In genomic region chrX:120315776-120316175, GRCh38 we compare ENCODE assay signal across 28 cellular contexts. TPM values are rescaled to one million over a fixed set of nuclear protein-coding genes. Genes with fewer than 3 reads are reported as not detected.
"Had no signal": no experiment of that assay in that cellular context is flagged by ENCODE, and none has a peak within 500 bp of the region (broad histone marks: within the 10 kb centered on the region; RNA-seq: fewer than 3 reads in every experiment).

No MANE protein-coding gene starts in this region.

- H3K27ac Mint-ChIP-seq: activated CD4-positive, alpha-beta memory T cell treated with anti-CD3 and anti-CD28 coated beads, Interleukin-2, amount 10 ng/mL, durations not matched to agents 7 days and 5 days; activated CD4-positive, alpha-beta T cell treated with anti-CD3 and anti-CD28 coated beads, Interleukin-2, amount 10 ng/mL, durations not matched to agents 24 days and 14 days; activated naive CD8-positive, alpha-beta T cell treated with anti-CD3 and anti-CD28 coated beads, Interleukin-2, amount 50 U/mL, for 24 hours; naive B cell; stimulated activated effector memory CD8-positive, alpha-beta T cell treated with anti-CD3 and anti-CD28 coated beads, Interleukin-12 subunit alpha, Interleukin-12 subunit beta, amount 100 ng/mL, for 72 hours; stimulated activated naive CD8-positive, alpha-beta T cell treated with anti-CD3 and anti-CD28 coated beads, Interleukin-15, amount 100 ng/mL, for 72 hours; T-helper 17 cell had no signal

- H3K4me3 Mint-ChIP-seq: activated CD4-positive, alpha-beta memory T cell treated with anti-CD3 and anti-CD28 coated beads, Interleukin-2, amount 10 ng/mL, durations not matched to agents 7 days and 5 days; activated CD4-positive, alpha-beta T cell treated with anti-CD3 and anti-CD28 coated beads, Interleukin-2, amount 10 ng/mL, durations not matched to agents 24 days and 14 days; activated naive CD8-positive, alpha-beta T cell treated with anti-CD3 and anti-CD28 coated beads, Interleukin-2, amount 50 U/mL, for 24 hours; naive B cell; stimulated activated effector memory CD8-positive, alpha-beta T cell treated with anti-CD3 and anti-CD28 coated beads, Interleukin-12 subunit alpha, Interleukin-12 subunit beta, amount 100 ng/mL, for 72 hours; stimulated activated naive CD8-positive, alpha-beta T cell treated with anti-CD3 and anti-CD28 coated beads, Interleukin-15, amount 100 ng/mL, for 72 hours; T-helper 17 cell had no signal

- DNase-seq: activated CD4-positive, alpha-beta memory T cell treated with anti-CD3 and anti-CD28 coated beads, Interleukin-2, amount 10 ng/mL, durations not matched to agents 7 days and 5 days; activated CD4-positive, alpha-beta T cell treated with anti-CD3 and anti-CD28 coated beads, Interleukin-2, amount 10 ng/mL, durations not matched to agents 24 days and 14 days; activated effector memory CD4-positive, alpha-beta T cell treated with anti-CD3 and anti-CD28 coated beads, Interleukin-2, amount 50 U/mL, for 16 hours; activated naive CD4-positive, alpha-beta T cell treated with anti-CD3 and anti-CD28 coated beads, Interleukin-2, amount 50 U/mL, for 16 hours; activated naive CD8-positive, alpha-beta T cell treated with anti-CD3 and anti-CD28 coated beads, Interleukin-2, amount 50 U/mL, for 24 hours; body of pancreas; caudate nucleus; effector memory CD4-positive, alpha-beta T cell; gastrocnemius medialis; hippocampal formation; left colon; mesendoderm; naive B cell; nucleus accumbens; right cardiac atrium; stimulated activated CD4-positive, alpha-beta T cell treated with anti-CD3 and anti-CD28 coated beads, Interleukin-2, amount 100 ng/mL, for 24 hours; stimulated activated naive CD8-positive, alpha-beta T cell treated with anti-CD3 and anti-CD28 coated beads, Interleukin-15, amount 100 ng/mL, for 72 hours; T-helper 17 cell had no signal

- H3K27me3 Mint-ChIP-seq: T-helper 17 cell had no signal

- H3K36me3 ChIP-seq: esophagus muscularis mucosa, gastrocnemius medialis, tibial nerve had no signal

- H3K36me3 Mint-ChIP-seq: naive B cell; stimulated activated effector memory CD8-positive, alpha-beta T cell treated with anti-CD3 and anti-CD28 coated beads, Interleukin-12 subunit alpha, Interleukin-12 subunit beta, amount 100 ng/mL, for 72 hours had no signal

- H3K4me3 ChIP-seq: body of pancreas, esophagus muscularis mucosa, gastrocnemius medialis, tibial nerve had no signal

- H3K4me1 Mint-ChIP-seq: activated CD4-positive, alpha-beta T cell treated with anti-CD3 and anti-CD28 coated beads, Interleukin-2, amount 10 ng/mL, durations not matched to agents 24 days and 14 days; activated naive CD8-positive, alpha-beta T cell treated with anti-CD3 and anti-CD28 coated beads, Interleukin-2, amount 50 U/mL, for 24 hours; stimulated activated effector memory CD8-positive, alpha-beta T cell treated with anti-CD3 and anti-CD28 coated beads, Interleukin-12 subunit alpha, Interleukin-12 subunit beta, amount 100 ng/mL, for 72 hours; T-helper 17 cell had no signal

- ATAC-seq: activated naive CD8-positive, alpha-beta T cell treated with anti-CD3 and anti-CD28 coated beads, Interleukin-2, amount 50 U/mL, for 24 hours; body of pancreas; gastrocnemius medialis; right cardiac atrium; stimulated activated effector memory CD8-positive, alpha-beta T cell treated with anti-CD3 and anti-CD28 coated beads, Interleukin-12 subunit alpha, Interleukin-12 subunit beta, amount 100 ng/mL, for 72 hours; stimulated activated naive CD8-positive, alpha-beta T cell treated with anti-CD3 and anti-CD28 coated beads, Interleukin-15, amount 100 ng/mL, for 72 hours; T-helper 17 cell had no signal

- FAIRE-seq: urothelium cell line had no signal

- H3K27ac ChIP-seq: body of pancreas, esophagus muscularis mucosa, gastrocnemius medialis, parathyroid adenoma, tibial nerve had no signal

- H3K27me3 ChIP-seq: body of pancreas had no signal

- H3K9ac ChIP-seq: parathyroid adenoma had no signal

- H3K9me3 Mint-ChIP-seq: activated CD4-positive, alpha-beta memory T cell treated with anti-CD3 and anti-CD28 coated beads, Interleukin-2, amount 10 ng/mL, durations not matched to agents 7 days and 5 days; activated CD4-positive, alpha-beta T cell treated with anti-CD3 and anti-CD28 coated beads, Interleukin-2, amount 10 ng/mL, durations not matched to agents 24 days and 14 days; activated naive CD8-positive, alpha-beta T cell treated with anti-CD3 and anti-CD28 coated beads, Interleukin-2, amount 50 U/mL, for 24 hours; naive B cell; stimulated activated effector memory CD8-positive, alpha-beta T cell treated with anti-CD3 and anti-CD28 coated beads, Interleukin-12 subunit alpha, Interleukin-12 subunit beta, amount 100 ng/mL, for 72 hours; stimulated activated naive CD8-positive, alpha-beta T cell treated with anti-CD3 and anti-CD28 coated beads, Interleukin-15, amount 100 ng/mL, for 72 hours had no signal

- H3K9me3 ChIP-seq: body of pancreas, esophagus muscularis mucosa, gastrocnemius medialis, tibial nerve had no signal

- H3K4me1 ChIP-seq: parathyroid adenoma, tibial nerve had no signal

- H2AFZ ChIP-seq: parathyroid adenoma had no signal

- H3K79me2 ChIP-seq: parathyroid adenoma had no signal

RNA-seq across cellular contexts. Expression of gene TMEM255A, which starts 4.5 kb away (rescaled TPM):
- total RNA-seq: activated CD4-positive, alpha-beta memory T cell treated with anti-CD3 and anti-CD28 coated beads, Interleukin-2, amount 10 ng/mL, durations not matched to agents 7 days and 5 days; activated CD4-positive, alpha-beta T cell treated with anti-CD3 and anti-CD28 coated beads, Interleukin-2, amount 10 ng/mL, durations not matched to agents 24 days and 14 days; dermis microvascular lymphatic vessel endothelial cell; pulmonary artery endothelial cell had no signal

RNA-seq across cellular contexts. Expression of gene ATP1B4, which starts 46.1 kb away (rescaled TPM):
- total RNA-seq: activated CD4-positive, alpha-beta memory T cell treated with anti-CD3 and anti-CD28 coated beads, Interleukin-2, amount 10 ng/mL, durations not matched to agents 7 days and 5 days; activated CD4-positive, alpha-beta T cell treated with anti-CD3 and anti-CD28 coated beads, Interleukin-2, amount 10 ng/mL, durations not matched to agents 24 days and 14 days; body of pancreas; dermis microvascular lymphatic vessel endothelial cell; esophagus muscularis mucosa; left colon; lower leg skin; mucosa of gallbladder; pulmonary artery endothelial cell; T-helper 17 cell; tibial nerve had no signal
- polyA plus RNA-seq: neural cell had no signal
